ENCODE assay signal across 1 cellular context in genomic region chr19:51595190-51595589, GRCh38.
TF ChIP-seq lines count a peak whose summit lies in the region.

No MANE protein-coding gene starts in this region.

TF ChIP-seq in K562, 482 proteins besides CTCF, POLR2A, EP300 and RAD21:
- TF ChIP-seq GATA2 (CRISPR knock-in tag; IDR thresholded peaks at IDR 0.05): no peak
- no peak for TF ChIP-seq EHMT2 (IDR thresholded peaks at IDR 0.05)
- TF ChIP-seq FOXJ2 (tag; IDR thresholded peaks at IDR 0.05): no peak
- peak; percentile 91 for TF ChIP-seq MEIS2 (IDR thresholded peaks at IDR 0.05; ENCODE audit: partially characterized antibody)
- TF ChIP-seq LCOR (CRISPR knock-in tag; IDR thresholded peaks at IDR 0.05): no peak
- TF ChIP-seq NELFE (IDR thresholded peaks at IDR 0.05; ENCODE audit: insufficient read depth, insufficient read length): no peak
- no peak for TF ChIP-seq SMAD3 (CRISPR knock-in tag; conservative IDR thresholded peaks at IDR 0.05)
- no peak for TF ChIP-seq NR4A1 (CRISPR knock-in tag; IDR thresholded peaks at IDR 0.05)
- no peak for TF ChIP-seq NR4A1 (tag; IDR thresholded peaks at IDR 0.05)
- TF ChIP-seq ZBTB11 (CRISPR knock-in tag; IDR thresholded peaks at IDR 0.05): no peak
- TF ChIP-seq MTF1 (CRISPR knock-in tag; IDR thresholded peaks at IDR 0.05; ENCODE audit: borderline replicate concordance): no peak
- no peak for TF ChIP-seq MAX (CRISPR knock-in tag; IDR thresholded peaks at IDR 0.05)
- TF ChIP-seq E2F5 (CRISPR knock-in tag; IDR thresholded peaks at IDR 0.05): no peak
- TF ChIP-seq POLR2B (IDR thresholded peaks at IDR 0.05; ENCODE audit: low read depth, partially characterized antibody): no peak
- no peak for TF ChIP-seq ZNF239 (CRISPR knock-in tag; IDR thresholded peaks at IDR 0.05)
- TF ChIP-seq NFIC (IDR thresholded peaks at IDR 0.05): peak; percentile 89
- TF ChIP-seq ZFP30 (CRISPR knock-in tag; IDR thresholded peaks at IDR 0.05; ENCODE audit: borderline replicate concordance): no peak
- TF ChIP-seq MGA (IDR thresholded peaks at IDR 0.05): no peak
- TF ChIP-seq PKNOX1 (IDR thresholded peaks at IDR 0.05): peak; percentile 86
- TF ChIP-seq ETV1 (tag; conservative IDR thresholded peaks at IDR 0.05; ENCODE audit: low read depth): no peak
- TF ChIP-seq HDAC1 (IDR thresholded peaks at IDR 0.05): no peak
- no peak for TF ChIP-seq MCM7 (IDR thresholded peaks at IDR 0.05)
- no peak for TF ChIP-seq NCOA1 (IDR thresholded peaks at IDR 0.05; ENCODE audit: low read depth)
- TF ChIP-seq RBM15 (IDR thresholded peaks at IDR 0.05; ENCODE audit: insufficient read depth, low read length): no peak
- TF ChIP-seq FOXJ3 (CRISPR knock-in tag; IDR thresholded peaks at IDR 0.05): no peak
- no peak for TF ChIP-seq MAZ (CRISPR knock-in tag; conservative IDR thresholded peaks at IDR 0.05 in 1 of 2, IDR thresholded peaks at IDR 0.05 in 1 of 2)
- TF ChIP-seq PBX2 (CRISPR knock-in tag; IDR thresholded peaks at IDR 0.05; ENCODE audit: low read depth): no peak
- peak; percentile 88 for TF ChIP-seq PBX2 (tag; conservative IDR thresholded peaks at IDR 0.05; ENCODE audit: low read depth)
- no peak for TF ChIP-seq FOXK1 (CRISPR knock-in tag; IDR thresholded peaks at IDR 0.05; ENCODE audit: borderline replicate concordance)
- TF ChIP-seq NRF1 (conservative IDR thresholded peaks at IDR 0.05 in 1 of 2, IDR thresholded peaks at IDR 0.05 in 1 of 2): no peak
- no peak for TF ChIP-seq CHCHD3 (CRISPR knock-in tag; IDR thresholded peaks at IDR 0.05)
- TF ChIP-seq ZNF12 (CRISPR knock-in tag; IDR thresholded peaks at IDR 0.05): no peak
- no peak for TF ChIP-seq MYC (IDR thresholded peaks at IDR 0.05; ENCODE audit: low read depth, low read length)
- TF ChIP-seq MYC (CRISPR knock-in tag; IDR thresholded peaks at IDR 0.05; ENCODE audit: borderline replicate concordance, low read depth): no peak
- no peak for TF ChIP-seq CREB3L1 (IDR thresholded peaks at IDR 0.05; ENCODE audit: borderline replicate concordance, low read depth)
- 0 out of 2 replicates have a peak, but pooled peaks have one; percentile 25 for TF ChIP-seq PHF21A (IDR thresholded peaks at IDR 0.05; ENCODE audit: borderline replicate concordance, low read depth)
- TF ChIP-seq POLR2G (IDR thresholded peaks at IDR 0.05; ENCODE audit: low read depth, low read length): no peak
- TF ChIP-seq RFX1 (IDR thresholded peaks at IDR 0.05): no peak
- TF ChIP-seq ARID3A (IDR thresholded peaks at IDR 0.05; ENCODE audit: borderline replicate concordance, low read depth, low read length): no peak
- TF ChIP-seq RBM14 (IDR thresholded peaks at IDR 0.05; ENCODE audit: borderline replicate concordance, insufficient read depth, low read depth, low read length): no peak
